ENCODE assay signal across 8 cellular contexts in genomic region chr22:20013382-20013871, GRCh38. TPM values are rescaled to one million over a fixed set of nuclear protein-coding genes. Genes with fewer than 3 reads are reported as not detected.
DNase-seq lines count a peak whose midpoint lies in the region; FAIRE-seq and TF ChIP-seq lines count a peak whose summit lies in the region.

No MANE protein-coding gene starts in this region.

- peaks cover 4% of the 10 kb centered on the region for H3K4me1 Mint-ChIP-seq in nephron

- H3K36me3 Mint-ChIP-seq in nephron (ENCODE audit: low read depth), result no peaks in the 10 kb centered on the region

- no peak overlapping the region for H3K27ac Mint-ChIP-seq in nephron

- FAIRE-seq in GM19239 (lab: Jason Lieb, UNC), result no peak

- peak; percentile 78 for DNase-seq in 8988T
- DNase-seq in SK-N-DZ (ENCODE audit: low spot score), result peak; percentile 84
- peak; percentile 46 for DNase-seq in epidermal melanocyte (ENCODE audit: insufficient read length, low spot score)
- DNase-seq in cerebellum (ENCODE audit: low spot score), result no peak
- DNase-seq in GM19239 (ENCODE audit: insufficient read length, low spot score), result no peak
- DNase-seq in NOMO-1 treated with DMSO at 0.1 percent for 48 hours (lab: John Stamatoyannopoulos, UW; ENCODE audit: unreplicated experiment), result no peak

- no peaks in the 10 kb centered on the region for H3K9me3 Mint-ChIP-seq in nephron

- peak overlapping the region in 1 of 3 experiments; percentile 32 for H3K4me3 Mint-ChIP-seq in nephron

- TF ChIP-seq CTCF in GM12872 (IDR thresholded peaks at IDR 0.05; ENCODE audit: insufficient read depth, low read depth, low read length) (peak; percentile 80), nephron (IDR thresholded peaks at IDR 0.05; ENCODE audit: unreplicated experiment in 3 of 3) (peak; percentile 83 to 89 (median 88))

- peaks cover 59% of the 10 kb centered on the region for H3K27me3 Mint-ChIP-seq in nephron (ENCODE audit: low read depth)

RNA-seq across cellular contexts. Expression of gene ARVCF, which starts 3.2 kb away (rescaled TPM):
- polyA plus RNA-seq in SK-N-DZ (2014; cell fraction: cytosol; rRNA removed), result 77.9 and 81.0 TPM in 2 replicates
- 488 and 524 TPM in 2 replicates for polyA plus RNA-seq in SK-N-DZ (2014; cell fraction: nucleus; rRNA removed)
- total RNA-seq in cerebellum, result 64.5 TPM

RNA-seq across cellular contexts. Expression of gene TANGO2, which starts 7.5 kb away (rescaled TPM):
- 18.5 and 19.8 TPM in 2 replicates for polyA plus RNA-seq in SK-N-DZ (2014; cell fraction: cytosol; rRNA removed)
- polyA plus RNA-seq in SK-N-DZ (2014; cell fraction: nucleus; rRNA removed), result 14.9 and 19.5 TPM in 2 replicates
- 12.4 TPM for total RNA-seq in cerebellum

Comparison
In these comparisons a context has a peak if more than half of its experiments do, and no peak if none do; other contexts are left out.
1. DNase-seq: peak in 8988T (single experiment), SK-N-DZ (single experiment) and epidermal melanocyte (single experiment); none in cerebellum (single experiment), GM19239 (single experiment) and NOMO-1 treated with DMSO at 0.1 percent for 48 hours (single experiment).